17 cellular contexts compared by ENCODE assay signal in the genomic region with DNA sequence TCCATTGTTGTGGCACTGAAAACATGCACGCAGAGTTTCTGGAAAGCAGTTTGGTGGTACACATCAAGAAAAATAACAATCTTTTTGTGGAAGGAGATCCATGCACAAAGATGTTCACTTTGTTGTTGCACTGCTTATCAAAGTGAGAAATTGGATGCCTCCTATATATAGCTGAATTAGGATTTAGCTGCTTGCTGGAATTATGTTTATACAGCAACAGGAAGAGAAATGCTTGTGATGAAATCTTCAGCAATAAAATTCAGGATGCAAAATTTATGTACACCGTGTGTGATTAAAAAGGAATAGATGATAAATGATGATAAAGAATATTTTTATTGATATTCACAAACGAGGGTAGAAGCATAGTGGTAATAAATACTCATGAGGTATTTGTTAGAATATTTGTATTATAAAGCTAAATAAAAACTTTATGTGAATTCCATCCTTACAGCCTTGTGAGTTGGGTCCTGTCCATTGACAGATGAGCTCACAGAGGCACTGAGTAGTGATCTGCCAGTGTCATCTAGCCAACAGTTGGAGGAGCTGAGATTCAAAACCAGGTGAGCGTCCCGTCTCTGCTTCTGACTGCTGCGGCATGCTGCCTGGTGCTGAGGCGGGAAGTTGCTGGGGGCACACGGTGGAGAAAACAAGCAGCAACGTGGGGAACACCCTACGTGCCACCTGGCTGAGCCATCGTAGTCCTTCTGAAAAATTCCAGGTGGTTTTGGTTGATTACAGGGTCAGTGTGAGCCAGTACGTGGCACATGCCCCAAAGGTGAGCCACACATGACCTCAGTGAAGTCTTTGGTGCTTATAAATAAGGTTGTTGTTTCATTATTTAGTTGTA.
DNase-seq lines count a peak whose midpoint lies in the region; ATAC-seq, FAIRE-seq and TF ChIP-seq lines count a peak whose summit lies in the region.
"Had no signal": no experiment of that assay in that cellular context is flagged by ENCODE, and none has a peak within 500 bp of the region (broad histone marks: within the 10 kb centered on the region; RNA-seq: fewer than 3 reads in every experiment).

No MANE protein-coding gene starts in this region.

- H2AFZ ChIP-seq in astrocyte (ENCODE audit: low read depth, low read length) = no peak overlapping the region

- H3K9me3 ChIP-seq in astrocyte (ENCODE audit: insufficient read depth, low read depth, low read length) = no peaks in the 10 kb centered on the region
- no peaks in the 10 kb centered on the region for H3K9me3 ChIP-seq in mesodermal cell (ENCODE audit: control insufficient read depth, low read length)
- H3K9me3 ChIP-seq: colonic mucosa, vagina had no signal

- H3K4me1 Mint-ChIP-seq in astrocyte (ENCODE audit: low read depth, unreplicated experiment) = peaks cover 62% of the 10 kb centered on the region

- POLR2A ChIA-PET in BJ (lab: Charles Lee) = interaction anchor here (0.5 kb wide), 1 partner anchor 679 kb away, joined by 4 read pairs; no protein-coding TSS in a partner anchor

- peaks cover 4% of the 10 kb centered on the region for H4K20me1 ChIP-seq in astrocyte (ENCODE audit: insufficient read depth, low read length)

- H3K36me3 ChIP-seq in BJ (ENCODE audit: control insufficient read depth, insufficient read depth, low read length) (0 out of 2 replicates have a peak, but pooled peaks cover 1% of the 10 kb centered on the region), astrocyte (ENCODE audit: insufficient read depth, low read length) (peaks cover 15% of the 10 kb centered on the region), mesodermal cell (ENCODE audit: control insufficient read depth, insufficient read depth, low read length) (peaks cover 52% of the 10 kb centered on the region)
- H3K36me3 ChIP-seq: colonic mucosa, vagina had no signal

- WGBS in mesodermal cell (ENCODE audit: insufficient coverage in 2 of 2), 2 experiments = 95% methylated on average over 10 of the region's 12 CpGs

- TF ChIP-seq CTCF in BJ (IDR thresholded peaks at IDR 0.05; ENCODE audit: insufficient read depth, low read depth, low read length) (no peak), LNCaP clone FGC (IDR thresholded peaks at IDR 0.05; ENCODE audit: control insufficient read depth, extremely low read depth, insufficient read depth) (no peak), astrocyte (IDR thresholded peaks at IDR 0.05; ENCODE audit: insufficient read depth, low read depth, low read length) (no peak)

- peak overlapping the region; percentile 67 for H3K9ac ChIP-seq in astrocyte (ENCODE audit: low read length)

- peak; percentile 49 for DNase-seq in BJ (ENCODE audit: low read depth)
- peak; percentile 89 for DNase-seq in LNCaP clone FGC (ENCODE audit: low read depth)
- DNase-seq in astrocyte (ENCODE audit: low read depth) = no peak
- DNase-seq in iPS-NIHi7 (ENCODE audit: extremely low spot score) = no peak
- no peak for DNase-seq in dermis blood vessel endothelial cell
- DNase-seq: AML-193, anterior cingulate cortex, colonic mucosa, NCI-H2029, NCI-H524 had no signal

- no peak for FAIRE-seq in astrocyte (lab: Jason Lieb, UNC)

- H3K4me3 ChIP-seq in BJ (ENCODE audit: low read depth, low read length) (no peak overlapping the region), LNCaP clone FGC (ENCODE audit: low read depth, low read length) (0 out of 2 replicates have a peak overlapping the region, but pooled peaks have one; percentile 11), astrocyte (ENCODE audit: insufficient read depth, low read depth, low read length) (no peak overlapping the region), mesodermal cell (ENCODE audit: extremely low read depth, insufficient read depth, low read length, poor library complexity, severe bottlenecking) (no peak overlapping the region)
- H3K4me3 ChIP-seq: colonic mucosa, vagina had no signal

- ATAC-seq in HG02938 (IDR thresholded peaks at IDR 0.05; ENCODE audit: unreplicated experiment) = no peak
- ATAC-seq in HG03108 (IDR thresholded peaks at IDR 0.05; ENCODE audit: unreplicated experiment) = no peak
- ATAC-seq: left lobe of liver, WTC11 had no signal

- peaks cover 54% of the 10 kb centered on the region for H3K79me2 ChIP-seq in astrocyte (ENCODE audit: insufficient read depth, low read length)

- H3K4me3 Mint-ChIP-seq in astrocyte (ENCODE audit: unreplicated experiment) = peak overlapping the region; percentile 71
- H3K4me3 Mint-ChIP-seq: stimulated activated naive CD8-positive, alpha-beta T cell treated with anti-CD3 and anti-CD28 coated beads, Interleukin-15, Interleukin-2, amounts not matched to agents 100 ng/mL and 50 ng/mL, for 24 hours; WTC11 had no signal

- H3K27me3 ChIP-seq in BJ (ENCODE audit: control insufficient read depth, insufficient read depth, low read length) (no peaks in the 10 kb centered on the region), astrocyte (ENCODE audit: insufficient read depth, low read length) (no peaks in the 10 kb centered on the region)
- H3K27me3 ChIP-seq: colonic mucosa, vagina had no signal

- CTCF ChIA-PET in BJ (lab: Yijun Ruan, JAX) = interaction anchor here (0.9 to 2.7 kb wide), 7 partner anchors 11 to 144 kb away, joined by 3 to 11 read pairs (median 4); partner anchors contain the start of gene ASAP2

- H3K9me3 Mint-ChIP-seq in astrocyte (ENCODE audit: unreplicated experiment) = peaks cover 3% of the 10 kb centered on the region
- H3K9me3 Mint-ChIP-seq: stimulated activated naive CD8-positive, alpha-beta T cell treated with anti-CD3 and anti-CD28 coated beads, Interleukin-15, Interleukin-2, amounts not matched to agents 100 ng/mL and 50 ng/mL, for 24 hours; WTC11 had no signal

- no peaks in the 10 kb centered on the region for H3K27me3 Mint-ChIP-seq in astrocyte (ENCODE audit: low read depth, unreplicated experiment)

- peak overlapping the region; percentile 98 for H3K27ac Mint-ChIP-seq in astrocyte (ENCODE audit: unreplicated experiment)
- H3K27ac Mint-ChIP-seq: stimulated activated naive CD8-positive, alpha-beta T cell treated with anti-CD3 and anti-CD28 coated beads, Interleukin-15, Interleukin-2, amounts not matched to agents 100 ng/mL and 50 ng/mL, for 24 hours; WTC11 had no signal

- peak overlapping the region; percentile 72 for H3K4me2 ChIP-seq in astrocyte (ENCODE audit: low read length)

- H3K36me3 Mint-ChIP-seq in astrocyte (ENCODE audit: low read depth, unreplicated experiment) = peaks cover 21% of the 10 kb centered on the region
- H3K36me3 Mint-ChIP-seq: WTC11 had no signal

- H3K27ac ChIP-seq in astrocyte (ENCODE audit: low read depth, low read length) = peak overlapping the region; percentile 93
- peak overlapping the region; percentile 90 for H3K27ac ChIP-seq in mesodermal cell (ENCODE audit: low read depth, low read length, severe bottlenecking)
- H3K27ac ChIP-seq: colonic mucosa, vagina had no signal

- H3K4me1 ChIP-seq in astrocyte (ENCODE audit: insufficient read depth, low read length) (peaks cover 41% of the 10 kb centered on the region), mesodermal cell (ENCODE audit: control insufficient read depth, insufficient read depth, low read length, poor library complexity, severe bottlenecking) (peaks cover 37% of the 10 kb centered on the region)

Comparison
In these comparisons a context has a peak if more than half of its experiments do, and no peak if none do; other contexts are left out.
1. DNase-seq: peak in BJ (single experiment) and LNCaP clone FGC (single experiment); none in astrocyte (single experiment), iPS-NIHi7 (single experiment) and dermis blood vessel endothelial cell (single experiment).